In the genomic region with DNA sequence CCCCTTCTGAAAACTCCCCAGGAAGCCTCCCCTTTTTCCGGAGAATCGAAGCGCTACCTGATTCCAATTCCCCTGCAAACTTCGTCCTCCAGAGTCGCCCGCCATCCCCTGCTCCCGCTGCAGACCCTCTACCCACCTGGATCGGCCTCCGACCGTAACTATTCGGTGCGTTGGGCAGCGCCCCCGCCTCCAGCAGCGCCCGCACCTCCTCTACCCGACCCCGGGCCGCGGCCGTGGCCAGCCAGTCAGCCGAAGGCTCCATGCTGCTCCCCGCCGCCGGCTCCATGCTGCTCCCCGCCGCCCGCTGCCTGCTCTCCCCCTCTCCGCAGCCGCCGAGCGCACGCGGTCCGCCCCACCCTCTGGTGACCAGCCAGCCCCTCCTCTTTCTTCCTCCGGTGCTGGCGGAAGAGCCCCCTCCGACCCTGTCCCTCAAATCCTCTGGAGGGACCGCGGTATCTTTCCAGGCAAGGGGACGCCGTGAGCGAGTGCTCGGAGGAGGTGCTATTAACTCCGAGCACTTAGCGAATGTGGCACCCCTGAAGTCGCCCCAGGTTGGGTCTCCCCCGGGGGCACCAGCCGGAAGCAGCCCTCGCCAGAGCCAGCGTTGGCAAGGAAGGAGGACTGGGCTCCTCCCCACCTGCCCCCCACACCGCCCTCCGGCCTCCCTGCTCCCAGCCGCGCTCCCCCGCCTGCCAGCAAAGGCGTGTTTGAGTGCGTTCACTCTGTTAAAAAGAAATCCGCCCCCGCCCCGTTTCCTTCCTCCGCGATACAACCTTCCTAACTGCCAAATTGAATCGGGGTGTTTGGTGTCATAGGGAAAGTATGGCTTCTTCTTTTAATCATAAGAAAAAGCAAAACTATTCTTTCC, we compare ENCODE assay signal across 8 cellular contexts. TPM values are rescaled to one million over a fixed set of nuclear protein-coding genes. Genes with fewer than 3 reads are reported as not detected.
DNase-seq lines count a peak whose midpoint lies in the region; ATAC-seq and TF ChIP-seq lines count a peak whose summit lies in the region.

No MANE protein-coding gene starts in this region.

- CTCF ChIA-PET in AG04450 (lab: Charles Lee): interaction anchor here (0.6 to 3.3 kb wide), 3 partner anchors 9 to 161 kb away, joined by 3 to 11 read pairs (median 6); no protein-coding TSS in a partner anchor

- H3K36me3 ChIP-seq in iPS-15b (ENCODE audit: control insufficient read depth, insufficient read depth, low read length): no peaks in the 10 kb centered on the region

- POLR2A ChIA-PET in AG04450 (lab: Yijun Ruan, JAX): no interaction called here

- H3K4me1 ChIP-seq in iPS-15b (ENCODE audit: control insufficient read depth, insufficient read depth, low read length): peaks cover 8% of the 10 kb centered on the region

- DNase-seq in AG04450 (ENCODE audit: low read depth, low spot score) (no peak), NCI-H69 (lab: John Stamatoyannopoulos, UW) (peak; percentile 99), activated gamma-delta T cell (lab: John Stamatoyannopoulos, UW) (no peak)
- peak; percentile 55 for DNase-seq in activated naive CD8-positive, alpha-beta T cell treated with anti-CD3 and anti-CD28 coated beads, Interleukin-2, amount 50 U/mL, for 24 hours

- H3K27ac ChIP-seq in AG04450 (ENCODE audit: low read depth, low read length) (no peak overlapping the region), skin epidermis (peak overlapping the region in 1 of 21 experiments; percentile 0)

- ATAC-seq in GM18868 (IDR thresholded peaks at IDR 0.05; ENCODE audit: unreplicated experiment) (peak; percentile 74), HG03095 (IDR thresholded peaks at IDR 0.05; ENCODE audit: unreplicated experiment) (peak; percentile 61)
- ATAC-seq in activated naive CD8-positive, alpha-beta T cell treated with anti-CD3 and anti-CD28 coated beads, Interleukin-2, amount 50 U/mL, for 24 hours: peak; percentile 69

- H3K27me3 ChIP-seq in AG04450 (ENCODE audit: control insufficient read depth, insufficient read depth, low read length) (peaks cover 67% of the 10 kb centered on the region), iPS-15b (ENCODE audit: control insufficient read depth, insufficient read depth, low read length) (peaks cover 94% of the 10 kb centered on the region)

- peaks cover 9% of the 10 kb centered on the region for H3K9me3 ChIP-seq in AG04450 (ENCODE audit: control insufficient read depth, insufficient read depth, low read length)
- no peaks in the 10 kb centered on the region for H3K9me3 ChIP-seq in iPS-15b (ENCODE audit: control insufficient read depth, insufficient read depth, low read length)

- peak overlapping the region; percentile 72 for H3K4me3 Mint-ChIP-seq in activated naive CD8-positive, alpha-beta T cell treated with anti-CD3 and anti-CD28 coated beads, Interleukin-2, amount 50 U/mL, for 24 hours

- peaks cover 14% of the 10 kb centered on the region for H3K36me3 Mint-ChIP-seq in activated naive CD8-positive, alpha-beta T cell treated with anti-CD3 and anti-CD28 coated beads, Interleukin-2, amount 50 U/mL, for 24 hours (ENCODE audit: low read depth)

- no peak for TF ChIP-seq CTCF in AG04450 (IDR thresholded peaks at IDR 0.05; ENCODE audit: low read depth, low read length)

- H3K27me3 Mint-ChIP-seq in activated naive CD8-positive, alpha-beta T cell treated with anti-CD3 and anti-CD28 coated beads, Interleukin-2, amount 50 U/mL, for 24 hours: peaks cover 89% of the 10 kb centered on the region

- H3K27ac Mint-ChIP-seq in activated naive CD8-positive, alpha-beta T cell treated with anti-CD3 and anti-CD28 coated beads, Interleukin-2, amount 50 U/mL, for 24 hours: peak overlapping the region; percentile 27

- H3K4me1 Mint-ChIP-seq in activated naive CD8-positive, alpha-beta T cell treated with anti-CD3 and anti-CD28 coated beads, Interleukin-2, amount 50 U/mL, for 24 hours: peaks cover 21% of the 10 kb centered on the region

- no peak overlapping the region for H3K9ac ChIP-seq in iPS-15b (ENCODE audit: low read depth, low read length)

- H3K9me3 Mint-ChIP-seq in activated naive CD8-positive, alpha-beta T cell treated with anti-CD3 and anti-CD28 coated beads, Interleukin-2, amount 50 U/mL, for 24 hours: peaks cover 14% of the 10 kb centered on the region

- H3K4me3 ChIP-seq in AG04450 (ENCODE audit: low read depth, low read length): peak overlapping the region; percentile 67
- peak overlapping the region; percentile 55 for H3K4me3 ChIP-seq in iPS-15b (ENCODE audit: low read depth, low read length)
- peak overlapping the region; percentile 17 to 49 (median 31) for H3K4me3 ChIP-seq in skin epidermis

RNA-seq across cellular contexts. Expression of gene CDKN2A, which starts 19.4 kb away (rescaled TPM):
- polyA plus RNA-seq in AG04450 (2011; rRNA removed): 29.7 and 40.4 TPM in 2 replicates
- polyA minus RNA-seq in AG04450 (2011; rRNA and poly(A)+ RNA removed): 9.0 and 11.1 TPM in 2 replicates

RNA-seq across cellular contexts. Expression of gene CDKN2B-AS1, which starts 19.8 kb away (rescaled TPM):
- polyA plus RNA-seq in AG04450 (2011; rRNA removed): 2.1 and 2.8 TPM in 2 replicates
- polyA minus RNA-seq in AG04450 (2011; rRNA and poly(A)+ RNA removed): 3.5 and 5.0 TPM in 2 replicates

RNA-seq across cellular contexts. Expression of gene CDKN2B, which starts 34.3 kb away (rescaled TPM):
- 10.2 and 10.7 TPM in 2 replicates for polyA plus RNA-seq in AG04450 (2011; rRNA removed)
- 9.6 and 11.8 TPM in 2 replicates for polyA minus RNA-seq in AG04450 (2011; rRNA and poly(A)+ RNA removed)

Comparison
In these comparisons a context has a peak if more than half of its experiments do, and no peak if none do; other contexts are left out.
1. DNase-seq: peak in NCI-H69 (single experiment) and activated naive CD8-positive, alpha-beta T cell treated with anti-CD3 and anti-CD28 coated beads, Interleukin-2, amount 50 U/mL, for 24 hours (single experiment); none in AG04450 (single experiment) and activated gamma-delta T cell (single experiment).
2. Peak in every context shown above with its lines, with median percentiles within 50 percentile points of each other: H3K4me3 ChIP-seq and ATAC-seq.